In genomic region chr1:27935721-27936120, GRCh38 we compare ENCODE assay signal across 10 cellular contexts. TPM values are rescaled to one million over a fixed set of nuclear protein-coding genes. Genes with fewer than 3 reads are reported as not detected.
DNase-seq lines count a peak whose midpoint lies in the region; ATAC-seq, FAIRE-seq and TF ChIP-seq lines count a peak whose summit lies in the region.
"Had no signal": no experiment of that assay in that cellular context is flagged by ENCODE, and none has a peak within 500 bp of the region (broad histone marks: within the 10 kb centered on the region; RNA-seq: fewer than 3 reads in every experiment).

No MANE protein-coding gene starts in this region.

- intact Hi-C loops in kidney (cut with DNase I) (no loop called here), thyroid gland (cut with DNase I) (no loop called here)

- H3K36me3 Mint-ChIP-seq in activated T-cell treated with anti-CD3 and anti-CD28 coated beads, Interleukin-2, amount 50 U/mL, for 4 hours (ENCODE audit: insufficient read depth), result no peaks in the 10 kb centered on the region
- no peaks in the 10 kb centered on the region for H3K36me3 Mint-ChIP-seq in activated T-cell treated with anti-CD3 and anti-CD28 coated beads, Interleukin-2, amount 50 U/mL, for 24 hours (ENCODE audit: low read depth)
- H3K36me3 Mint-ChIP-seq in activated naive CD8-positive, alpha-beta T cell treated with anti-CD3 and anti-CD28 coated beads, Interleukin-2, amount 50 U/mL, for 24 hours (ENCODE audit: low read depth), result no peaks in the 10 kb centered on the region

- H3K9ac ChIP-seq in kidney (ENCODE audit: low read length in 2 of 2), result peak overlapping the region in 1 of 2 donors; percentile 62

- H3K27me3 ChIP-seq in thyroid gland, result no peaks in the 10 kb centered on the region

- H3K4me1 Mint-ChIP-seq in activated T-cell treated with anti-CD3 and anti-CD28 coated beads, Interleukin-2, amount 50 U/mL, for 4 hours (ENCODE audit: low read depth), result peaks cover 19% of the 10 kb centered on the region
- peaks cover 19% of the 10 kb centered on the region for H3K4me1 Mint-ChIP-seq in activated T-cell treated with anti-CD3 and anti-CD28 coated beads, Interleukin-2, amount 50 U/mL, for 24 hours (ENCODE audit: low read depth)
- peaks cover 19% of the 10 kb centered on the region for H3K4me1 Mint-ChIP-seq in activated naive CD8-positive, alpha-beta T cell treated with anti-CD3 and anti-CD28 coated beads, Interleukin-2, amount 50 U/mL, for 24 hours

- no peak for ATAC-seq in activated T-cell treated with anti-CD3 and anti-CD28 coated beads, Interleukin-2, amount 50 U/mL, for 4 hours
- ATAC-seq in activated naive CD8-positive, alpha-beta T cell treated with anti-CD3 and anti-CD28 coated beads, Interleukin-2, amount 50 U/mL, for 24 hours, result no peak
- ATAC-seq in HG03045 (IDR thresholded peaks at IDR 0.05; ENCODE audit: unreplicated experiment), result no peak

- H3K27me3 Mint-ChIP-seq in activated T-cell treated with anti-CD3 and anti-CD28 coated beads, Interleukin-2, amount 50 U/mL, for 4 hours (ENCODE audit: low read depth), result peaks cover 15% of the 10 kb centered on the region
- peaks cover 23% of the 10 kb centered on the region for H3K27me3 Mint-ChIP-seq in activated T-cell treated with anti-CD3 and anti-CD28 coated beads, Interleukin-2, amount 50 U/mL, for 24 hours
- H3K27me3 Mint-ChIP-seq in activated naive CD8-positive, alpha-beta T cell treated with anti-CD3 and anti-CD28 coated beads, Interleukin-2, amount 50 U/mL, for 24 hours, result peaks cover 17% of the 10 kb centered on the region

- WGBS in thyroid gland, 2 donors, result 29 to 46% methylated on average over 8 of the region's 8 CpGs

- FAIRE-seq in kidney (lab: Jason Lieb, UNC), result no peak

- peak overlapping the region; percentile 65 for H3K4me3 Mint-ChIP-seq in activated T-cell treated with anti-CD3 and anti-CD28 coated beads, Interleukin-2, amount 50 U/mL, for 4 hours
- no peak overlapping the region for H3K4me3 Mint-ChIP-seq in activated T-cell treated with anti-CD3 and anti-CD28 coated beads, Interleukin-2, amount 50 U/mL, for 24 hours
- peak overlapping the region; percentile 59 for H3K4me3 Mint-ChIP-seq in activated naive CD8-positive, alpha-beta T cell treated with anti-CD3 and anti-CD28 coated beads, Interleukin-2, amount 50 U/mL, for 24 hours

- H3K9me3 ChIP-seq in kidney (ENCODE audit: control insufficient read depth in 1 of 2, low read length in 2 of 2), result no peaks in the 10 kb centered on the region
- no peaks in the 10 kb centered on the region for H3K9me3 ChIP-seq in thyroid gland
- H3K9me3 ChIP-seq: neutrophil had no signal

- DNase-seq in activated T-cell treated with anti-CD3 and anti-CD28 coated beads, Interleukin-2, amount 50 U/mL, for 4 hours, result no peak
- no peak for DNase-seq in activated T-cell treated with anti-CD3 and anti-CD28 coated beads, Interleukin-2, amount 50 U/mL, for 24 hours
- no peak for DNase-seq in activated naive CD8-positive, alpha-beta T cell treated with anti-CD3 and anti-CD28 coated beads, Interleukin-2, amount 50 U/mL, for 24 hours
- DNase-seq in kidney (peak; percentile 59), thyroid gland (peak; percentile 31 to 45), SIG-M5 (lab: John Stamatoyannopoulos, UW) (no peak)
- DNase-seq in activated CD4-positive, alpha-beta T cell treated with anti-CD3 and anti-CD28 coated beads, Interleukin-2, amount 50 U/mL, for 1 hour, result no peak
- DNase-seq: left cardiac atrium had no signal

- TF ChIP-seq CTCF in kidney (IDR thresholded peaks at IDR 0.05; ENCODE audit: borderline replicate concordance, extremely low read depth, insufficient read depth), result no peak
- no peak for TF ChIP-seq CTCF in thyroid gland (IDR thresholded peaks at IDR 0.05)

- no peak overlapping the region for H3K27ac ChIP-seq in kidney (ENCODE audit: low read depth in 2 of 2, low read length in 2 of 2)
- H3K27ac ChIP-seq in thyroid gland, result peak overlapping the region in 2 of 3 donors; percentile 9 to 60

- no peak for TF ChIP-seq POLR2A in thyroid gland (IDR thresholded peaks at IDR 0.05)

- H3K36me3 ChIP-seq in kidney (ENCODE audit: control insufficient read depth in 1 of 2, insufficient read depth in 2 of 2, low read length in 2 of 2) (no peaks in the 10 kb centered on the region), thyroid gland (no peaks in the 10 kb centered on the region)
- H3K36me3 ChIP-seq: neutrophil had no signal

- H3K27ac Mint-ChIP-seq in activated T-cell treated with anti-CD3 and anti-CD28 coated beads, Interleukin-2, amount 50 U/mL, for 24 hours, result no peak overlapping the region
- no peak overlapping the region for H3K27ac Mint-ChIP-seq in activated naive CD8-positive, alpha-beta T cell treated with anti-CD3 and anti-CD28 coated beads, Interleukin-2, amount 50 U/mL, for 24 hours

- no peaks in the 10 kb centered on the region for H3K9me3 Mint-ChIP-seq in activated T-cell treated with anti-CD3 and anti-CD28 coated beads, Interleukin-2, amount 50 U/mL, for 4 hours
- H3K9me3 Mint-ChIP-seq in activated T-cell treated with anti-CD3 and anti-CD28 coated beads, Interleukin-2, amount 50 U/mL, for 24 hours, result no peaks in the 10 kb centered on the region
- no peaks in the 10 kb centered on the region for H3K9me3 Mint-ChIP-seq in activated naive CD8-positive, alpha-beta T cell treated with anti-CD3 and anti-CD28 coated beads, Interleukin-2, amount 50 U/mL, for 24 hours

- H3K4me3 ChIP-seq in kidney (ENCODE audit: low read length in 2 of 2) (peak overlapping the region; percentile 59 to 68), thyroid gland (replicated peaks in 1 of 3) (peak overlapping the region in 2 of 3 donors; percentile 20 to 21)

- peaks cover 0 to 6% of the 10 kb centered on the region in 2 donors for H3K4me1 ChIP-seq in kidney (ENCODE audit: control insufficient read depth in 1 of 2, insufficient read depth in 1 of 2, low read depth in 1 of 2, low read length in 2 of 2)
- peaks cover 6 to 13% of the 10 kb centered on the region in 2 donors for H3K4me1 ChIP-seq in thyroid gland

RNA-seq across cellular contexts. Expression of gene SMPDL3B, which starts 0.9 kb away (rescaled TPM):
- total RNA-seq in activated T-cell treated with anti-CD3 and anti-CD28 coated beads, Interleukin-2, amount 50 U/mL, for 4 hours, result under 1 TPM; 0.16 to 0.43 (median 0.22) TPM
- total RNA-seq in kidney (9.7 TPM), thyroid gland (10 to 100 TPM; 22.3 to 37.8 (median 26.9) TPM)
- 5.9 TPM for polyA plus RNA-seq in kidney (ENCODE audit: insufficient read depth, low read depth, low replicate concordance)

RNA-seq across cellular contexts. Expression of gene RPA2, which starts 21.3 kb away (rescaled TPM):
- 100 to 1,000 TPM; 126 to 136 (median 130) TPM for total RNA-seq in activated T-cell treated with anti-CD3 and anti-CD28 coated beads, Interleukin-2, amount 50 U/mL, for 4 hours
- total RNA-seq in kidney (36.0 TPM), thyroid gland (10 to 100 TPM; 42.4 to 70.5 (median 60.4) TPM)
- 32.6 TPM for polyA plus RNA-seq in kidney (ENCODE audit: insufficient read depth, low read depth, low replicate concordance)

RNA-seq across cellular contexts. Expression of gene XKR8, which starts 24.1 kb away (rescaled TPM):
- 1 to 10 TPM; 6.8 to 8.3 (median 7.0) TPM for total RNA-seq in activated T-cell treated with anti-CD3 and anti-CD28 coated beads, Interleukin-2, amount 50 U/mL, for 4 hours
- 8.2 TPM for total RNA-seq in kidney
- 9.1 TPM for polyA plus RNA-seq in kidney (ENCODE audit: insufficient read depth, low read depth, low replicate concordance)
- total RNA-seq in thyroid gland, result 10 to 100 TPM in 3 of 4 donors, 1 to 10 TPM in 1; 8.3 to 14.3 (median 11.3) TPM

Comparison
In these comparisons a context has a peak if more than half of its experiments do, and no peak if none do; other contexts are left out.
1. DNase-seq: peak in kidney (single experiment) and thyroid gland (2 of 2); none in activated T-cell treated with anti-CD3 and anti-CD28 coated beads, Interleukin-2, amount 50 U/mL, for 4 hours (single experiment), activated T-cell treated with anti-CD3 and anti-CD28 coated beads, Interleukin-2, amount 50 U/mL, for 24 hours (single experiment), activated naive CD8-positive, alpha-beta T cell treated with anti-CD3 and anti-CD28 coated beads, Interleukin-2, amount 50 U/mL, for 24 hours (single experiment), SIG-M5 (single experiment) and activated CD4-positive, alpha-beta T cell treated with anti-CD3 and anti-CD28 coated beads, Interleukin-2, amount 50 U/mL, for 1 hour (single experiment).
2. H3K27ac ChIP-seq: peak in thyroid gland (2 of 3); none in kidney (0 of 2).